Comparison of ENCODE assay signal across 10 cellular contexts in genomic region chr4:152304220-152304619, GRCh38.
A peak's percentile ranks its signal among the peaks of the same experiment; 100 is the strongest.
DNase-seq lines count a peak whose midpoint lies in the region; ATAC-seq and TF ChIP-seq lines count a peak whose summit lies in the region.
"Had no signal": no experiment of that assay in that cellular context is flagged by ENCODE, and none has a peak within 500 bp of the region (broad histone marks: within the 10 kb centered on the region; RNA-seq: fewer than 3 reads in every experiment).

No MANE protein-coding gene starts in this region.

- H3K36me3 ChIP-seq in psoas muscle (ENCODE audit: insufficient read depth in 1 of 2, low read depth in 1 of 2), result no peaks in the 10 kb centered on the region

- no peaks in the 10 kb centered on the region for H3K27me3 ChIP-seq in psoas muscle (ENCODE audit: insufficient read depth in 3 of 3, low read length in 2 of 3)

- no peaks in the 10 kb centered on the region for H3K4me1 ChIP-seq in psoas muscle

- intact Hi-C loops in psoas muscle (cut with DNase I), result no loop called here
- intact Hi-C loops in sciatic nerve (cut with DNase I), result no loop called here

- no peak for TF ChIP-seq CTCF in psoas muscle (IDR thresholded peaks at IDR 0.05)

- no peaks in the 10 kb centered on the region for H3K9me3 ChIP-seq in psoas muscle

- ATAC-seq in GM19324 (IDR thresholded peaks at IDR 0.05; ENCODE audit: low FRiP score, unreplicated experiment), result peak; percentile 74
- ATAC-seq in HG02973 (IDR thresholded peaks at IDR 0.05; ENCODE audit: unreplicated experiment), result peak; percentile 87
- ATAC-seq in psoas muscle, result no peak
- no peak for ATAC-seq in sciatic nerve
- ATAC-seq: Right ventricle myocardium inferior had no signal

- no peak overlapping the region for H3K4me3 ChIP-seq in psoas muscle

- 65 to 71% (median 67%) methylated on average over 5 of the region's 5 CpGs for WGBS in psoas muscle, 3 donors

- peak; percentile 74 for DNase-seq in DMS53 (lab: John Stamatoyannopoulos, UW)
- DNase-seq in RPMI7951 (ENCODE audit: low read depth), result peak; percentile 92
- DNase-seq in NCI-H1105 treated with DMSO at 0.1 percent for 48 hours (lab: John Stamatoyannopoulos, UW), result no peak
- no peak for DNase-seq in psoas muscle
- no peak for DNase-seq in sciatic nerve (ENCODE audit: low spot score)
- no peak for DNase-seq in germinal center (ENCODE audit: low spot score)
- DNase-seq: effector CD4-positive, alpha-beta T cell had no signal

- H3K27ac ChIP-seq in psoas muscle, result no peak overlapping the region

Comparison
In these comparisons a context has a peak if more than half of its experiments do, and no peak if none do; other contexts are left out.
1. DNase-seq: peak in DMS53 (single experiment) and RPMI7951 (single experiment); none in NCI-H1105 treated with DMSO at 0.1 percent for 48 hours (single experiment), psoas muscle (0 of 2), sciatic nerve (single experiment) and germinal center (single experiment).
2. ATAC-seq: peak in GM19324 (single experiment) and HG02973 (single experiment); none in psoas muscle (0 of 4) and sciatic nerve (single experiment).